Comparison of ENCODE assay signal across 15 cellular contexts in the genomic region with DNA sequence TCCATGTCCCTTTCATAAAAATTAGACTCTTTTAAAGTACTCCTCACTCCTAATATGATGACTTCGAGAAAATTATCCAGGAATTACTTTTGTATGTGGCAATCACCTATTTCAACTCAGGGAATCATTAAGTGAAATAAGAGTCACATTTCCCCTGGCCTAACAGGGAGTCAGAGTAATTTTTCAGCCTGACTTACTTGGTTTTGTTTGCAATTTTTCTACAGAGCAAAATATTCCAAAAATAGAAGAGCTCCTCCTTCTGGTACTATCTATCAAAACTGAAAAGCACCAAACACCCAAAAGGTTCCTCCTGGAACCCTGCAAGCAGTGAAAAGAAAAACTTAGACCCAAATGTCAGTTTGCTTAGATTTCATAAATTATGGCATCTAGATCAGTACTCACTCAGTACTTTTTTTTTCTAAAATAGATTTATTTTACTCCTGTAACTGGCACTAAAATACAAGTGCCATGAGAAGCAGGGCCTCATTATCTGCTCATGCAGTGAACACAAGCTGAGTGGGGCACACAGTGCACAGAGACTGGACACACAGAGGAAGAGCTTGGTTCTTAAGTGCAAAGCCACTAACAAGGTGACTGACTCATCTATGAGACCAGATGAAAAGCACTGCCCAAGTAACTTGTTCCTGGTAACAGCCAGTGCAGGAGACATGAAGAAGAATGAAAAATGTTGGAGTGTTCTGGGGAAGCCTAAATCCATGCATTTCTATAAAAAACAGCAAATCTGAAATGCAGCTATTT. TPM values are rescaled to one million over a fixed set of nuclear protein-coding genes. Genes with fewer than 3 reads are reported as not detected.
A peak's percentile ranks its signal among the peaks of the same experiment; 100 is the strongest.
DNase-seq lines count a peak whose midpoint lies in the region; ATAC-seq, FAIRE-seq and TF ChIP-seq lines count a peak whose summit lies in the region.
"Had no signal": no experiment of that assay in that cellular context is flagged by ENCODE, and none has a peak within 500 bp of the region (broad histone marks: within the 10 kb centered on the region; RNA-seq: fewer than 3 reads in every experiment).

No MANE protein-coding gene starts in this region.

- H3K4me3 ChIP-seq in fibroblast of the aortic adventitia (ENCODE audit: low read depth, low read length) (no peak overlapping the region), upper lobe of right lung (no peak overlapping the region)
- H3K4me3 ChIP-seq: left lung, Peyer's patch had no signal

- no peak for FAIRE-seq in RCC 7860 (lab: Jason Lieb, UNC)
- FAIRE-seq: endothelial cell of umbilical vein had no signal

- ATAC-seq in left ventricle myocardium superior (peak; percentile 46), Right ventricle myocardium superior (ENCODE audit: poor library complexity) (no peak), upper lobe of right lung (no peak)
- ATAC-seq: activated naive CD4-positive, alpha-beta T cell treated with anti-CD3 and anti-CD28 coated beads, Interleukin-2, amount 50 U/mL, for 72 hours; left lung had no signal

- TF ChIP-seq CTCF in fibroblast of the aortic adventitia (IDR thresholded peaks at IDR 0.05; ENCODE audit: insufficient read depth, low read length) (peak; percentile 31), upper lobe of right lung (IDR thresholded peaks at IDR 0.05) (peak; percentile 23)

- no peaks in the 10 kb centered on the region for H3K9me3 ChIP-seq in upper lobe of right lung
- H3K9me3 ChIP-seq: left lung, Peyer's patch had no signal

- H3K27ac ChIP-seq in upper lobe of right lung: no peak overlapping the region
- H3K27ac ChIP-seq: left lung, Peyer's patch had no signal

- peaks cover 72% of the 10 kb centered on the region for H3K36me3 ChIP-seq in upper lobe of right lung

- no peaks in the 10 kb centered on the region for H3K27me3 ChIP-seq in upper lobe of right lung
- H3K27me3 ChIP-seq: left lung, Peyer's patch had no signal

- H3K4me1 ChIP-seq in upper lobe of right lung: no peaks in the 10 kb centered on the region
- H3K4me1 ChIP-seq: Peyer's patch had no signal

- DNase-seq in left ventricle myocardium superior (no peak), Right ventricle myocardium superior (no peak), RCC 7860 (ENCODE audit: low spot score) (peak; percentile 9), fibroblast of the aortic adventitia (ENCODE audit: low read depth) (peak; percentile 54), upper lobe of right lung (no peak), HuH-7.5 (ENCODE audit: low spot score) (no peak), SKM-1 (lab: John Stamatoyannopoulos, UW; ENCODE audit: unreplicated experiment) (no peak)
- no peak for DNase-seq in stimulated activated CD4-positive, alpha-beta T cell treated with anti-CD3 and anti-CD28 coated beads, Interleukin-2, amount 100 ng/mL, for 24 hours
- DNase-seq: activated CD4-positive, CD25-positive, alpha-beta regulatory T cell; left lung; NCI-H1436; Peyer's patch; retina had no signal

- intact Hi-C loops in left ventricle myocardium superior (cut with micrococcal nuclease) (loop anchor here (10.0 kb wide), 1 partner anchor 230 kb away; no protein-coding TSS in a partner anchor), Right ventricle myocardium superior (cut with DNase I) (no loop called here), upper lobe of right lung (cut with DNase I) (no loop called here)

RNA-seq across cellular contexts. Expression of gene ACAA2, which starts 28.7 kb away (rescaled TPM):
- total RNA-seq in left ventricle myocardium superior (397 TPM), Right ventricle myocardium superior (443 TPM), fibroblast of the aortic adventitia (ENCODE audit: low replicate concordance) (56.8 and 80.1 TPM in 2 replicates), upper lobe of right lung (68.9 TPM)

Comparison
In these comparisons a context has a peak if more than half of its experiments do, and no peak if none do; other contexts are left out.
1. DNase-seq: peak in RCC 7860 (single experiment) and fibroblast of the aortic adventitia (single experiment); none in left ventricle myocardium superior (single experiment), Right ventricle myocardium superior (single experiment), upper lobe of right lung (single experiment), HuH-7.5 (single experiment), stimulated activated CD4-positive, alpha-beta T cell treated with anti-CD3 and anti-CD28 coated beads, Interleukin-2, amount 100 ng/mL, for 24 hours (0 of 2) and SKM-1 (single experiment).